In the genomic region with DNA sequence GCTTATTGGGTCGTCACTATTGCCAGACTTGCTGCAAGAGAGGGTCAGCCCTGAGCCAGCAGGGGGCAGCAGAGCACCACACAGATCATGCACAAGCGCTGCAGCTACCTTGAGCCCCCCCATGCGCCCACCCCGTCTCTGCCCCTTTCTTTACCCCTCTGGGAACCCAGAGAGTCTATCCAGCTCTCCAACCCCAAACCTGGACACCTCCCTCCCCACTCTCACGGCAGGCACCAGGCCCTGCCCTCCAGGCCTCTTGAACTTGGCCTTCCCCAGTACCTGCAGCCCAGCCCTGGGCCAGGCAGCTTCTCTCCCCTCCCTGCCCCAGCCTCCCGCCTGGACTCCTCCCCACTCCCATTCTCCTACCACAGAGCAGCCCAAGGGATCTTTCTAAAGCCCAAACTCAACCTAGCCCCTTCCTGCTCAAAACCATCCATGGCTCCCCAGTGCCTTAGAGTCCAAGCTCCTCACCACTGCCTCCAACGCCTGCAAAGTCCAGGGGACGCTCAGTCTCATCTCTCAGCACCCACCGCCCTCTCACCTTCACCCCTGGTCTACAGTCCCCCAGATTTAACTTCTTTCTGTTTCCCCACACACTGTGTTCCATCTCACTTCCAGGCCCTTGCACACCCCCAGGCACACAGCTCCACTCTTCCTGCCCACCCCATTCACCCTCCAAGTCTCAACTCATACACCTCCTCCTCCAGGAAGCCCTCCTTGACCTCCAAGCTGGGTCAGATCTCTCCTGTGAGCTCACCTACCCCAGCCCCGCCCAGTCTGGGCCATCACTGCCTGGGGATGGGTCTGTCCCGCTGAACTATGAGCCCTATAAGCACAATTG, we compare ENCODE assay signal across 8 cellular contexts. TPM values are rescaled to one million over a fixed set of nuclear protein-coding genes. Genes with fewer than 3 reads are reported as not detected.
DNase-seq lines count a peak whose midpoint lies in the region; ATAC-seq and TF ChIP-seq lines count a peak whose summit lies in the region.

No MANE protein-coding gene starts in this region.

- 39% methylated on average over 11 of the region's 11 CpGs for WGBS in prostate gland

- intact Hi-C loops in Right ventricle myocardium inferior (cut with DNase I) = loop anchor here (1.0 to 2.0 kb wide), 2 partner anchors 81 to 155 kb away; no protein-coding TSS in a partner anchor
- intact Hi-C loops in prostate gland (cut with DNase I) = no loop called here
- intact Hi-C loops in uterus (cut with DNase I; ENCODE audit: low total_unique reads) = no loop called here

- H3K27me3 Mint-ChIP-seq in activated naive CD4-positive, alpha-beta T cell treated with anti-CD3 and anti-CD28 coated beads, Interleukin-2, amount 10 ng/mL, durations not matched to agents 7 days and 5 days = peaks cover 47% of the 10 kb centered on the region

- H3K4me3 Mint-ChIP-seq in activated naive CD4-positive, alpha-beta T cell treated with anti-CD3 and anti-CD28 coated beads, Interleukin-2, amount 10 ng/mL, durations not matched to agents 7 days and 5 days = no peak overlapping the region

- H3K27ac Mint-ChIP-seq in activated naive CD4-positive, alpha-beta T cell treated with anti-CD3 and anti-CD28 coated beads, Interleukin-2, amount 10 ng/mL, durations not matched to agents 7 days and 5 days = no peak overlapping the region

- H3K9me3 ChIP-seq in prostate gland = no peaks in the 10 kb centered on the region
- H3K9me3 ChIP-seq in uterus = no peaks in the 10 kb centered on the region

- peak; percentile 82 to 94 (median 90) for TF ChIP-seq CTCF in prostate gland (IDR thresholded peaks at IDR 0.05)
- TF ChIP-seq CTCF in uterus (IDR thresholded peaks at IDR 0.05) = peak; percentile 84 to 88 (median 87)

- DNase-seq in DMS 273 treated with DMSO at 0.1 percent for 48 hours (lab: John Stamatoyannopoulos, UW) = peak; percentile 23
- DNase-seq in KG1 (lab: John Stamatoyannopoulos, UW) = peak; percentile 34
- DNase-seq in SK-N-DZ (ENCODE audit: low spot score) = peak; percentile 55
- peak; percentile 87 for DNase-seq in activated naive CD4-positive, alpha-beta T cell treated with anti-CD3 and anti-CD28 coated beads, Interleukin-2, amount 10 ng/mL, durations not matched to agents 7 days and 5 days
- peak; percentile 85 for DNase-seq in Right ventricle myocardium inferior (ENCODE audit: missing footprints)
- DNase-seq in prostate gland (ENCODE audit: low spot score) = peak; percentile 63
- peak; percentile 63 to 69 for DNase-seq in uterus

- no peak for TF ChIP-seq POLR2A in prostate gland (IDR thresholded peaks at IDR 0.05)
- TF ChIP-seq POLR2A in uterus (IDR thresholded peaks at IDR 0.05) = no peak

- CTCF ChIA-PET in activated naive CD4-positive, alpha-beta T cell treated with anti-CD3 and anti-CD28 coated beads, Interleukin-2, amount 10 ng/mL, durations not matched to agents 7 days and 5 days (lab: Charles Lee) = interaction anchor here (0.7 to 8.1 kb wide), 19 partner anchors 9 to 155 kb away, joined by 3 to 79 read pairs (median 4); no protein-coding TSS in a partner anchor

- no peaks in the 10 kb centered on the region for H3K36me3 ChIP-seq in prostate gland
- H3K36me3 ChIP-seq in uterus = no peaks in the 10 kb centered on the region

- ATAC-seq in Right ventricle myocardium inferior (peak; percentile 65), GM21423 (IDR thresholded peaks at IDR 0.05; ENCODE audit: unreplicated experiment) (no peak)

- no peaks in the 10 kb centered on the region for H3K4me1 ChIP-seq in prostate gland (replicated peaks)
- no peaks in the 10 kb centered on the region for H3K4me1 ChIP-seq in uterus

- H3K27ac ChIP-seq in prostate gland (no peak overlapping the region), uterus (no peak overlapping the region)

- H3K9me3 Mint-ChIP-seq in activated naive CD4-positive, alpha-beta T cell treated with anti-CD3 and anti-CD28 coated beads, Interleukin-2, amount 10 ng/mL, durations not matched to agents 7 days and 5 days = no peaks in the 10 kb centered on the region

- no peaks in the 10 kb centered on the region for H3K36me3 Mint-ChIP-seq in activated naive CD4-positive, alpha-beta T cell treated with anti-CD3 and anti-CD28 coated beads, Interleukin-2, amount 10 ng/mL, durations not matched to agents 7 days and 5 days

- H3K27me3 ChIP-seq in prostate gland (replicated peaks; ENCODE audit: insufficient read depth) (no peaks in the 10 kb centered on the region), uterus (no peaks in the 10 kb centered on the region)

- peaks cover 40% of the 10 kb centered on the region for H3K4me1 Mint-ChIP-seq in activated naive CD4-positive, alpha-beta T cell treated with anti-CD3 and anti-CD28 coated beads, Interleukin-2, amount 10 ng/mL, durations not matched to agents 7 days and 5 days

- H3K4me3 ChIP-seq in prostate gland (no peak overlapping the region), uterus (no peak overlapping the region)

RNA-seq across cellular contexts. Expression of a gene that starts 9.4 kb away (rescaled TPM):
- polyA plus RNA-seq in SK-N-DZ (2014; cell fraction: cytosol; rRNA removed) = not detected in 2 replicates
- polyA plus RNA-seq in SK-N-DZ (2014; cell fraction: nucleus; rRNA removed) = not detected in 2 replicates
- total RNA-seq in Right ventricle myocardium inferior (not detected), prostate gland (not detected), uterus (not detected)

RNA-seq across cellular contexts. Expression of a gene that starts 18.2 kb away (rescaled TPM):
- polyA plus RNA-seq in SK-N-DZ (2014; cell fraction: cytosol; rRNA removed) = 0.08 and 0.18 TPM in 2 replicates
- 0.07 and 0.75 TPM in 2 replicates for polyA plus RNA-seq in SK-N-DZ (2014; cell fraction: nucleus; rRNA removed)
- total RNA-seq in Right ventricle myocardium inferior (2.8 TPM), prostate gland (1 to 10 TPM; 3.6 to 8.1 TPM), uterus (10 to 100 TPM in 1 of 4 donors, 1 to 10 TPM in 3; 1.0 to 16.1 (median 1.3) TPM)

RNA-seq across cellular contexts. Expression of a gene that starts 45.8 kb away (rescaled TPM):
- 16.6 and 18.6 TPM in 2 replicates for polyA plus RNA-seq in SK-N-DZ (2014; cell fraction: cytosol; rRNA removed)
- 8.1 and 8.3 TPM in 2 replicates for polyA plus RNA-seq in SK-N-DZ (2014; cell fraction: nucleus; rRNA removed)
- total RNA-seq in Right ventricle myocardium inferior (38.0 TPM), prostate gland (10 to 100 TPM; 30.1 to 35.6 TPM), uterus (10 to 100 TPM in 3 of 4 donors, 1 to 10 TPM in 1; 7.9 to 45.3 (median 28.0) TPM)

RNA-seq across cellular contexts. Expression of a gene that starts 59.0 kb away (rescaled TPM):
- 0.08 and 0.69 TPM in 2 replicates for polyA plus RNA-seq in SK-N-DZ (2014; cell fraction: cytosol; rRNA removed)
- 0.34 and 1.4 TPM in 2 replicates for polyA plus RNA-seq in SK-N-DZ (2014; cell fraction: nucleus; rRNA removed)
- 18.3 TPM for total RNA-seq in Right ventricle myocardium inferior
- total RNA-seq in prostate gland = 10 to 100 TPM; 22.6 to 44.0 TPM
- total RNA-seq in uterus = 10 to 100 TPM in 2 of 4 donors, 1 to 10 TPM in 2; 3.2 to 58.8 (median 11.9) TPM

Comparison
In these comparisons a context has a peak if more than half of its experiments do, and no peak if none do; other contexts are left out.
1. DNase-seq: peak in every context shown above with its lines; median percentile 87 in activated naive CD4-positive, alpha-beta T cell treated with anti-CD3 and anti-CD28 coated beads, Interleukin-2, amount 10 ng/mL, durations not matched to agents 7 days and 5 days; 85 in Right ventricle myocardium inferior; 66 in uterus; 63 in prostate gland; 55 in SK-N-DZ; 34 in KG1; 23 in DMS 273 treated with DMSO at 0.1 percent for 48 hours.